In genomic region chr16:17676171-17676570, GRCh38 we compare ENCODE assay signal across 9 cellular contexts.
"Had no signal": no experiment of that assay in that cellular context is flagged by ENCODE, and none has a peak within 500 bp of the region (broad histone marks: within the 10 kb centered on the region; RNA-seq: fewer than 3 reads in every experiment).

No MANE protein-coding gene starts in this region.

- ATAC-seq: GM23338, HCT116 had no signal

- H3K4me3 Mint-ChIP-seq: GM23338, H9, HFFc6 had no signal

- H3K36me3 ChIP-seq: HAP-1 had no signal

- H3K4me3 ChIP-seq: GM23248, GM23338, HAP-1 had no signal

- H3K27ac Mint-ChIP-seq: GM23338, H9, HFFc6 had no signal

- DNase-seq: GM23248, GOT3, H7, H9, HCEC 1CT, HFFc6 had no signal

- H3K27ac ChIP-seq: GM23248 had no signal

- H3K4me1 ChIP-seq: HAP-1 had no signal

- H3K9me3 ChIP-seq: HAP-1 had no signal
